Comparison of ENCODE assay signal across 19 cellular contexts in the genomic region with DNA sequence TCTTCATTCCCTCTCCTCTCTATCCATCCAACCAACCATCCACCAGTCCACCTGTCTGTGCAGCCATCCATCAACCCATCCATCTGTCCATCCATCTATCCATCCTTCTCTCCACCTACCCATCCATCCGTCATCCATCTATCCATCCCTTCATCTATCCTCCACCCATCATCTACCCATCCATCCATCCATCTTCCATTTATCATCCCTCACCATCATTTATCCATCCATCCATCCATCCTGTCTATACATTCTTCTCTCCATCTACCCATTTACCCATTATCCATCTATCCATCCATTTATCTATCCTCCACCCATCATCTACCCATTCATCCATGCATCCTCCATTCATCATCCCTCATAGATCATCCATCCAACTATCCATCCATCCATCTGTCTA. TPM values are rescaled to one million over a fixed set of nuclear protein-coding genes. Genes with fewer than 3 reads are reported as not detected.
DNase-seq lines count a peak whose midpoint lies in the region; ATAC-seq, FAIRE-seq and TF ChIP-seq lines count a peak whose summit lies in the region.
"Had no signal": no experiment of that assay in that cellular context is flagged by ENCODE, and none has a peak within 500 bp of the region (broad histone marks: within the 10 kb centered on the region; RNA-seq: fewer than 3 reads in every experiment).

No MANE protein-coding gene starts in this region.

- H4K20me1 ChIP-seq in K562 (replicated peaks; ENCODE audit: control insufficient read depth, insufficient read depth, low read length), result no peaks in the 10 kb centered on the region

- H3K27me3 ChIP-seq in K562 (ENCODE audit: control insufficient read depth in 2 of 2, insufficient read depth in 2 of 2, low read length in 2 of 2) (no peaks in the 10 kb centered on the region), SJCRH30 (no peaks in the 10 kb centered on the region)

- DNase-seq in D721Med (ENCODE audit: insufficient read length, low spot score), result no peak
- DNase-seq in HEK293T (ENCODE audit: extremely low spot score), result no peak
- DNase-seq in K562 (ENCODE audit: extremely low read depth in 1 of 4, low spot score in 3 of 4), result no peak
- DNase-seq in GDM1 (lab: John Stamatoyannopoulos, UW), result no peak
- DNase-seq in SJCRH30, result no peak
- DNase-seq: 8988T; C1 segment of cervical spinal cord; Calu3; CD4-positive, alpha-beta memory T cell; DMS153; DND-41; GOT3; HCEC 1CT; HFFc6 had no signal

- no peak for TF ChIP-seq POLR2A in K562 (conservative IDR thresholded peaks at IDR 0.05)

- H3K9me3 ChIP-seq in K562 (replicated peaks; ENCODE audit: control insufficient read depth, insufficient read depth, low read depth, low read length) (no peaks in the 10 kb centered on the region), SJCRH30 (replicated peaks) (no peaks in the 10 kb centered on the region)
- H3K9me3 ChIP-seq: A549 had no signal

- in situ Hi-C loops in K562 (cut with MboI), result no loop called here

- H3K4me1 ChIP-seq in K562 (replicated peaks in 1 of 2; ENCODE audit: control insufficient read depth in 2 of 2, insufficient read depth in 2 of 2, low read length in 2 of 2) (peaks cover 3 to 22% of the 10 kb centered on the region in 2 experiments; a peak in 4 of 5 replicates), SJCRH30 (peaks cover 6% of the 10 kb centered on the region; the same call in 1 of the 2 replicates)

- no peak for TF ChIP-seq RAD21 in K562 (CRISPR knock-in tag; conservative IDR thresholded peaks at IDR 0.05 in 1 of 2, IDR thresholded peaks at IDR 0.05 in 1 of 2)

- H3K4me2 ChIP-seq in K562 (ENCODE audit: insufficient read depth, low read length), result no peak overlapping the region
- H3K4me2 ChIP-seq: A549 had no signal

- intact Hi-C loops in K562 (cut with micrococcal nuclease), result no loop called here

- no peaks in the 10 kb centered on the region for H3K79me2 ChIP-seq in K562 (ENCODE audit: control insufficient read depth, insufficient read depth, low read length)

- 89% methylated on average over 1 of the region's 1 CpG for WGBS in K562 (ENCODE audit: insufficient coverage, low coverage, missing lambda C conversion rate)

- H3K4me3 ChIP-seq in K562 (no peak overlapping the region), SJCRH30 (no peak overlapping the region)
- H3K4me3 ChIP-seq: A549, GM12878 had no signal

- no peak for TF ChIP-seq EP300 in K562 (IDR thresholded peaks at IDR 0.05; ENCODE audit: low read length)

- TF ChIP-seq CTCF in D721Med (IDR thresholded peaks at IDR 0.05; ENCODE audit: insufficient read depth, missing control alignments) (no peak), K562 (IDR thresholded peaks at IDR 0.05 in 2 of 3, conservative IDR thresholded peaks at IDR 0.05 in 1 of 3; ENCODE audit: insufficient read depth in 2 of 3, low read depth in 1 of 3, low read length in 3 of 3) (no peak)

- no peak overlapping the region for H3K9ac ChIP-seq in K562 (ENCODE audit: insufficient read depth in 1 of 2, low read depth in 2 of 2, low read length in 2 of 2)

- H3K36me3 ChIP-seq in K562 (ENCODE audit: control insufficient read depth, insufficient read depth, low read length), result peaks cover 22% of the 10 kb centered on the region; the same call in 2 of the 3 replicates
- peaks cover 55% of the 10 kb centered on the region for H3K36me3 ChIP-seq in SJCRH30

- POLR2A ChIA-PET in HEK293T (lab: Yijun Ruan, JAX) (no interaction called here), K562 (lab: Yijun Ruan, JAX) (interaction anchor here (1.1 kb wide), 1 partner anchor 16 kb away, joined by 3 read pairs; no protein-coding TSS in a partner anchor)

- ATAC-seq in K562, result no peak
- ATAC-seq in GM21825 (IDR thresholded peaks at IDR 0.05; ENCODE audit: unreplicated experiment), result no peak
- ATAC-seq: A549, GM12878 had no signal

- H3K9me1 ChIP-seq in K562 (ENCODE audit: control insufficient read depth, insufficient read depth, low read length), result no peaks in the 10 kb centered on the region

- no TSS peak for BruUV-seq in K562 (replicated peaks; lab: Mats Ljungman, UMichigan)

- CTCF ChIA-PET in HEK293T (lab: Yijun Ruan, JAX), result no interaction called here
- CTCF ChIA-PET in K562 (lab: Yijun Ruan, JAX; ENCODE audit: low intra/inter-chr PET ratio), result no interaction called here

- FAIRE-seq in D721Med (lab: Jason Lieb, UNC) (peak; percentile 35), K562 (lab: Jason Lieb, UNC) (no peak)
- FAIRE-seq: A549, G401.6, GM12878, GM19239 had no signal

- H3K27ac ChIP-seq in K562 (ENCODE audit: extremely low read depth, low read depth, low read length) (no peak overlapping the region), SJCRH30 (no peak overlapping the region)
- H3K27ac ChIP-seq: A549 had no signal

- H2AFZ ChIP-seq in K562 (ENCODE audit: low read depth, low read length), result no peak overlapping the region

TF ChIP-seq in HEK293T, 16 proteins besides CTCF, POLR2A, EP300 and RAD21:
- TF ChIP-seq CTBP1 (IDR thresholded peaks at IDR 0.05; ENCODE audit: borderline replicate concordance), result 0 out of 2 replicates have a peak, but pooled peaks have one; percentile 18
- no peak for TF ChIP-seq LEF1 (IDR thresholded peaks at IDR 0.05; ENCODE audit: borderline replicate concordance)
TF ChIP-seq in HEK293T: peak in this region for 1.

TF ChIP-seq in K562, 482 proteins besides CTCF, POLR2A, EP300 and RAD21 (continues in another document):
- TF ChIP-seq ZBTB8A (IDR thresholded peaks at IDR 0.05; ENCODE audit: partially characterized antibody) (no peak), EHMT2 (IDR thresholded peaks at IDR 0.05) (0 out of 2 replicates have a peak, but pooled peaks have one; percentile 38), SMARCA5 (IDR thresholded peaks at IDR 0.05) (no peak), ATF2 (CRISPR knock-in tag; IDR thresholded peaks at IDR 0.05) (no peak), ZNF23 (CRISPR knock-in tag; IDR thresholded peaks at IDR 0.05) (no peak), ZNF449 (CRISPR knock-in tag; IDR thresholded peaks at IDR 0.05) (no peak), SPI1 (IDR thresholded peaks at IDR 0.05; ENCODE audit: borderline replicate concordance, low read depth, low read length) (no peak), ARID3A (IDR thresholded peaks at IDR 0.05; ENCODE audit: borderline replicate concordance, low read depth, low read length) (no peak), CHCHD3 (CRISPR knock-in tag; IDR thresholded peaks at IDR 0.05) (no peak), HDAC1 (IDR thresholded peaks at IDR 0.05) (0 out of 4 replicates have a peak, but pooled peaks of 1 of the 2 experiments have one; percentile 28)

RNA-seq across cellular contexts. Expression of gene AACS, which starts 24.4 kb away (rescaled TPM):
- total RNA-seq in K562 (2011; cell fraction: chromatin; rRNA removed; ENCODE audit: low replicate concordance), result 70.2 and 94.5 TPM in 2 replicates
- total RNA-seq in K562 (2011; cell fraction: nucleolus; rRNA removed), result 32.8 and 38.7 TPM in 2 replicates
- 53.8 and 66.5 TPM in 2 replicates for total RNA-seq in K562 (2011; cell fraction: nucleoplasm; rRNA removed)
- total RNA-seq in K562 (2014; rRNA removed), result 5.9 and 8.0 TPM in 2 replicates
- 4.3 and 5.5 TPM in 2 replicates for total RNA-seq in K562 (2014; rRNA removed; fragmentation: Illumina TruSeq; extraction: Trizol)
- 4.9 and 6.0 TPM in 2 replicates for total RNA-seq in K562 (2015; rRNA removed; fragmentation: Illumina TruSeq; extraction: Trizol)
- total RNA-seq in K562 (2021), result 13.0 and 13.5 TPM in 2 replicates
- 5.5 and 6.3 TPM in 2 replicates for polyA plus RNA-seq in K562 (2011; rRNA removed)
- polyA plus RNA-seq in K562 (2011; cell fraction: cytosol; rRNA removed), result 4.7 and 6.1 TPM in 2 replicates
- polyA plus RNA-seq in K562 (2011; cell fraction: nucleus; rRNA removed), result 13.1 and 25.4 TPM in 2 replicates
- 8.4 and 12.8 TPM in 2 replicates for polyA plus RNA-seq in K562 (2012)
- polyA plus RNA-seq in K562 (2014; fragmentation: Illumina TruSeq; extraction: Trizol), result 6.2 and 7.5 TPM in 2 replicates
- 1 to 10 TPM; 2.4 TPM for polyA plus RNA-seq in K562 (2014; fragmentation: Nextera tagmentation; extraction: Ambion mirVana)
- polyA plus RNA-seq in K562 (2014; rRNA removed), result 6.7 and 8.0 TPM in 2 replicates
- polyA minus RNA-seq in K562 (2011; rRNA and poly(A)+ RNA removed), result 9.2 and 16.2 TPM in 2 replicates
- polyA minus RNA-seq in K562 (2011; cell fraction: cytosol; rRNA and poly(A)+ RNA removed), result 4.3 and 8.6 TPM in 2 replicates
- polyA minus RNA-seq in K562 (2011; cell fraction: nucleus; rRNA and poly(A)+ RNA removed), result 10.0 and 10.8 TPM in 2 replicates
- 29.2 and 31.9 TPM in 2 replicates for total RNA-seq in SJCRH30 (2014; rRNA removed; shearing (Covaris generic))
